ENCODE assay signal across 7 cellular contexts in genomic region chr3:1529666-1530065, GRCh38.
"Had no signal": no experiment of that assay in that cellular context is flagged by ENCODE, and none has a peak within 500 bp of the region (broad histone marks: within the 10 kb centered on the region; RNA-seq: fewer than 3 reads in every experiment).

No MANE protein-coding gene starts in this region.

- H3K4me3 ChIP-seq: GM23338, K562 had no signal

- H3K27ac ChIP-seq: HL-60 had no signal

- DNase-seq: H9, HFFc6, IMR-90, KG1 had no signal

- H3K9me3 Mint-ChIP-seq: H9 had no signal

- H3K4me3 Mint-ChIP-seq: GM23338, H9, HFFc6 had no signal

- H3K4me1 Mint-ChIP-seq: GM23338 had no signal

- H3K27ac Mint-ChIP-seq: GM23338, H9, HFFc6 had no signal
